ENCODE assay signal across 9 cellular contexts in the genomic region with DNA sequence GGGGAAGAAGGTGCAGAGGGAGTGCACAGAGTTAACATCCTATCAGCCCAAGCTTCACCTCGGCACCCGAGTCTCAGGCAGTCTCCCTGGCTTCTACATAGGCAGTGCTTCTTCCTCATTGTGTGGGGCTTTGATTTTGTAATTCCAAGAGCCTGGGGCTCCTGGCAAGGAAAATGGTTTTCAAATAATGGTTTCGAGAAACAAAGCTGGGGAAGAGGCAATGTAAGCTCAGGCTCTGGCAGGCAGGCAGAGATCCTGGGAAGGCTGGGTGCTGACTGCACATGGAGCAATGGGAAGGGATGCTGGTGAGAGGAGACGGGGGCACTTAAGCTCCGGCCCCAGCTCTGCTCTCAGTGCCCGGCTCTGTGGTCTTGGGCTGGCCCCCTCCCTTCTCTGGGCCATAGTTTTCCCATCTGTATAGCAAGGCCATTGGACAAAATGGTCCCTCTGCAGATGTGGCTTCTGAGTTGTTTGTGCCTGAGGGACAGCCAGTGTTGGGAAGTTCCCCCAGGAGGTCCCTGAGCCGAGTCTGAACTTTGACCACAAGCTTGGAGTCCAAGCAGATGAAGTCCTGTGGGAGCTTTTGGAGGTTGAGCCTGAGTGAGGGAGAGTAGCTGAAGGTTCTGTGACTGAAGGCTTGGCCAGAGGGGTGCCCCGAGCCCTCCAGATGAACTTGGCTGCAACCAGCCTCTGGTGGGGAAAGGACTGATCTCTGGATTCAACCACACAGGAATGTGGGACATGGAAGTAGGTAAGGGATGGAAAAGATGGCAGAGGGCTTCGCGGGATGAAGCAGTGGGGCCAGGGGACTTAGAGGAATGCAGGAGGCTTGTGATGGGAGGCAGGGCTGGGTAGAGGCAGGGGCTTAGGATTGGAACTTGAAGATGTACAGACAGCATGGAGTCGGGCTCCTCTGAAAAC. TPM values are rescaled to one million over a fixed set of nuclear protein-coding genes. Genes with fewer than 3 reads are reported as not detected.
DNase-seq lines count a peak whose midpoint lies in the region; ATAC-seq and TF ChIP-seq lines count a peak whose summit lies in the region.
"Had no signal": no experiment of that assay in that cellular context is flagged by ENCODE, and none has a peak within 500 bp of the region (broad histone marks: within the 10 kb centered on the region; RNA-seq: fewer than 3 reads in every experiment).

No MANE protein-coding gene starts in this region.

- no peaks in the 10 kb centered on the region for H3K27me3 Mint-ChIP-seq in WTC11 (ENCODE audit: low read depth)
- peaks cover 2% of the 10 kb centered on the region for H3K27me3 Mint-ChIP-seq in nephron progenitor cell (ENCODE audit: low read depth, poor library complexity)
- H3K27me3 Mint-ChIP-seq in naive thymus-derived CD4-positive, alpha-beta T cell: peaks cover 0 to 6% (median 0%) of the 10 kb centered on the region in 5 donors

- in situ Hi-C loops in GM13976 (cut with MboI; ENCODE audit: low sequenced_read_pairs, unreplicated experiment): no loop called here

- H3K4me1 Mint-ChIP-seq in WTC11 (peaks cover 40% of the 10 kb centered on the region), nephron progenitor cell (peaks cover 82% of the 10 kb centered on the region)
- no peaks in the 10 kb centered on the region for H3K4me1 Mint-ChIP-seq in naive thymus-derived CD4-positive, alpha-beta T cell

- H3K27me3 ChIP-seq in upper lobe of left lung: no peaks in the 10 kb centered on the region
- H3K27me3 ChIP-seq in naive thymus-derived CD4-positive, alpha-beta T cell (ENCODE audit: control insufficient read depth in 2 of 2, insufficient read depth in 2 of 2, low read length in 2 of 2): no peaks in the 10 kb centered on the region

- POLR2A ChIA-PET in WTC11 (lab: Charles Lee): no interaction called here
- POLR2A ChIA-PET in naive thymus-derived CD4-positive, alpha-beta T cell (lab: Charles Lee): interaction anchor here (0.6 kb wide), 1 partner anchor 11 kb away, joined by 7 read pairs; no protein-coding TSS in a partner anchor

- no peak for ATAC-seq in WTC11
- ATAC-seq in upper lobe of left lung (ENCODE audit: low FRiP score in 2 of 2): peak in 1 of 2 donors; percentile 6
- ATAC-seq in naive thymus-derived CD4-positive, alpha-beta T cell: no peak

- TF ChIP-seq POLR2A in upper lobe of left lung (IDR thresholded peaks at IDR 0.05): no peak

- no peak for DNase-seq in WTC11 (ENCODE audit: low spot score)
- DNase-seq in fibroblast of the aortic adventitia (ENCODE audit: low read depth): peak; percentile 67
- DNase-seq in nephron progenitor cell: no peak
- no peak for DNase-seq in upper lobe of left lung
- DNase-seq in GM13976 (ENCODE audit: low spot score): no peak
- DNase-seq in kidney tubule cell (ENCODE audit: low spot score): no peak
- DNase-seq in NCI-H2081 (lab: John Stamatoyannopoulos, UW): no peak
- DNase-seq in naive thymus-derived CD4-positive, alpha-beta T cell: no peak
- DNase-seq: NCI-H1417 treated with DMSO at 0.1 percent for 48 hours had no signal

- H3K9me3 ChIP-seq in upper lobe of left lung: no peaks in the 10 kb centered on the region
- no peaks in the 10 kb centered on the region for H3K9me3 ChIP-seq in naive thymus-derived CD4-positive, alpha-beta T cell (ENCODE audit: control insufficient read depth in 2 of 3, low read length in 3 of 3)

- no peak for TF ChIP-seq EP300 in upper lobe of left lung (IDR thresholded peaks at IDR 0.05)

- H3K4me3 Mint-ChIP-seq in WTC11 (no peak overlapping the region), nephron progenitor cell (peak overlapping the region; percentile 74)
- H3K4me3 Mint-ChIP-seq in naive thymus-derived CD4-positive, alpha-beta T cell: no peak overlapping the region

- H3K4me3 ChIP-seq in fibroblast of the aortic adventitia (ENCODE audit: low read depth, low read length) (peak overlapping the region; percentile 84), upper lobe of left lung (peak overlapping the region; percentile 36 to 51 (median 42))
- H3K4me3 ChIP-seq in naive thymus-derived CD4-positive, alpha-beta T cell (ENCODE audit: low read length): no peak overlapping the region

- H3K9me3 Mint-ChIP-seq in WTC11 (no peaks in the 10 kb centered on the region), nephron progenitor cell (no peaks in the 10 kb centered on the region)
- H3K9me3 Mint-ChIP-seq in naive thymus-derived CD4-positive, alpha-beta T cell: peaks cover 0 to 3% (median 0%) of the 10 kb centered on the region in 11 donors

- CTCF ChIA-PET in WTC11 (lab: Charles Lee): interaction anchor here (0.9 to 5.7 kb wide), 8 partner anchors 12 to 41 kb away, joined by 3 to 45 read pairs (median 8); no protein-coding TSS in a partner anchor
- CTCF ChIA-PET in naive thymus-derived CD4-positive, alpha-beta T cell (lab: Charles Lee): interaction anchor here (2.0 to 2.1 kb wide), 2 partner anchors 25 to 27 kb away, joined by 6 read pairs; no protein-coding TSS in a partner anchor

- H3K36me3 ChIP-seq in upper lobe of left lung: no peaks in the 10 kb centered on the region
- no peaks in the 10 kb centered on the region for H3K36me3 ChIP-seq in naive thymus-derived CD4-positive, alpha-beta T cell (ENCODE audit: control insufficient read depth in 2 of 3, insufficient read depth in 3 of 3, low read length in 3 of 3)

- H3K4me1 ChIP-seq in upper lobe of left lung: peaks cover 0 to 9% (median 4%) of the 10 kb centered on the region in 4 donors
- H3K4me1 ChIP-seq in naive thymus-derived CD4-positive, alpha-beta T cell (ENCODE audit: control insufficient read depth in 2 of 2, insufficient read depth in 2 of 2, low read length in 2 of 2): no peaks in the 10 kb centered on the region

- peak overlapping the region; percentile 38; the same call in 1 of the 2 replicates for H3K27ac Mint-ChIP-seq in WTC11
- peak overlapping the region; percentile 98 for H3K27ac Mint-ChIP-seq in nephron progenitor cell
- H3K27ac Mint-ChIP-seq in naive thymus-derived CD4-positive, alpha-beta T cell: no peak overlapping the region

- 70 to 76% methylated on average over 10 to 11 of the region's 11 CpGs for WGBS in upper lobe of left lung, 2 donors

- peak overlapping the region; percentile 71 to 85 (median 78) for H3K27ac ChIP-seq in upper lobe of left lung
- H3K27ac ChIP-seq in naive thymus-derived CD4-positive, alpha-beta T cell (ENCODE audit: low read depth, low read length): no peak overlapping the region

- intact Hi-C loops in naive thymus-derived CD4-positive, alpha-beta T cell (cut with micrococcal nuclease): no loop called here

- TF ChIP-seq CTCF in WTC11 (IDR thresholded peaks at IDR 0.05) (no peak), fibroblast of the aortic adventitia (IDR thresholded peaks at IDR 0.05; ENCODE audit: insufficient read depth, low read length) (no peak), nephron progenitor cell (IDR thresholded peaks at IDR 0.05) (no peak), upper lobe of left lung (IDR thresholded peaks at IDR 0.05) (no peak), GM13976 (IDR thresholded peaks at IDR 0.05; ENCODE audit: borderline replicate concordance, control extremely low read depth, extremely low read depth, insufficient read depth, missing control alignments) (no peak)

- H3K36me3 Mint-ChIP-seq in WTC11 (no peaks in the 10 kb centered on the region), nephron progenitor cell (ENCODE audit: low read depth) (no peaks in the 10 kb centered on the region)
- H3K36me3 Mint-ChIP-seq in naive thymus-derived CD4-positive, alpha-beta T cell: no peaks in the 10 kb centered on the region

TF ChIP-seq in WTC11, 78 proteins besides CTCF, POLR2A, EP300 and RAD21 (continues in another document):
- TF ChIP-seq NFYB (CRISPR knock-in tag; conservative IDR thresholded peaks at IDR 0.05; ENCODE audit: low read depth): no peak
- TF ChIP-seq, protein P1, sequence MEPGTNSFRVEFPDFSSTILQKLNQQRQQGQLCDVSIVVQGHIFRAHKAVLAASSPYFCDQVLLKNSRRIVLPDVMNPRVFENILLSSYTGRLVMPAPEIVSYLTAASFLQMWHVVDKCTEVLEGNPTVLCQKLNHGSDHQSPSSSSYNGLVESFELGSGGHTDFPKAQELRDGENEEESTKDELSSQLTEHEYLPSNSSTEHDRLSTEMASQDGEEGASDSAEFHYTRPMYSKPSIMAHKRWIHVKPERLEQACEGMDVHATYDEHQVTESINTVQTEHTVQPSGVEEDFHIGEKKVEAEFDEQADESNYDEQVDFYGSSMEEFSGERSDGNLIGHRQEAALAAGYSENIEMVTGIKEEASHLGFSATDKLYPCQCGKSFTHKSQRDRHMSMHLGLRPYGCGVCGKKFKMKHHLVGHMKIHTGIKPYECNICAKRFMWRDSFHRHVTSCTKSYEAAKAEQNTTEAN (CRISPR knock-in tag; IDR thresholded peaks at IDR 0.05): no peak

RNA-seq across cellular contexts. Expression of a gene that starts 28.5 kb away (rescaled TPM):
- total RNA-seq in WTC11 (2021): not detected in 3 replicates
- total RNA-seq in fibroblast of the aortic adventitia (ENCODE audit: low replicate concordance): not detected in 2 replicates
- total RNA-seq in upper lobe of left lung: 1 to 10 TPM in 1 of 6 donors, not detected in 5; 2.4 TPM
- not detected for total RNA-seq in naive thymus-derived CD4-positive, alpha-beta T cell
- not detected for polyA plus RNA-seq in naive thymus-derived CD4-positive, alpha-beta T cell

RNA-seq across cellular contexts. Expression of a gene that starts 49.7 kb away (rescaled TPM):
- 8.1 to 19.2 TPM (median 17.2 TPM) in 3 replicates for total RNA-seq in WTC11 (2021)
- total RNA-seq in fibroblast of the aortic adventitia (ENCODE audit: low replicate concordance): 6.3 and 6.4 TPM in 2 replicates
- 10 to 100 TPM in 1 of 6 donors, 1 to 10 TPM in 5; 3.2 to 10.1 (median 5.0) TPM for total RNA-seq in upper lobe of left lung
- 10 to 100 TPM; 29.7 to 53.7 (median 36.3) TPM for total RNA-seq in naive thymus-derived CD4-positive, alpha-beta T cell
- 10 to 100 TPM; 12.7 to 21.1 TPM for polyA plus RNA-seq in naive thymus-derived CD4-positive, alpha-beta T cell

Comparison
In these comparisons a context has a peak if more than half of its experiments do, and no peak if none do; other contexts are left out.
1. H3K27ac Mint-ChIP-seq: peak in WTC11 (single experiment) and nephron progenitor cell (single experiment); none in naive thymus-derived CD4-positive, alpha-beta T cell (0 of 9).